Comparison of ENCODE assay signal across 8 cellular contexts in the genomic region with DNA sequence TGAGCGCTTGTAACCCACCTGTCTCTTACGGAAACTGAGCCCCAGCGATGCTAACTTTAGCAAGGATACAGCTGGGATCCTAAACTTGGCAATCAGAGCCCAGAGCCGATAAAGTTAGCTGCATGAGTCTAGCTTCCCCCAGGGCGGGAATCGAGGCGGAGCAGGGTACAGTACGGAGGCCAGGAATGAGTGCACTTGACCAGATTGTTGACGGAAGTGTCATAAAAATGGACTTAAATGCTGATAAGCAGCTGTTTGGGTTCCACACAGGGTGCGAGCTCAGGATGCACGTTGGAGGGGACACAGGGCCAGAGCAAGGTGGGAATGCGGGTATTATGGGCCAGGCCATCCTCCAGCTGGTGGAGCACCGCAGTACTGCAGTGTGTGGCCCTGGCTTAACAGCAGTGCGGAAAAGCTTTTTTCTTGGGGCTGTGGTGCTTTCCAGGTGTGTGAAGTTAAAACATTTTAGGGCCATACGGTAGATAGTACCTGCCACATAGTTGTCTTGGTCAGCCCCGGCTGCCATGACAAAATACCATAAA. TPM values are rescaled to one million over a fixed set of nuclear protein-coding genes. Genes with fewer than 3 reads are reported as not detected.
DNase-seq lines count a peak whose midpoint lies in the region; ATAC-seq, FAIRE-seq and TF ChIP-seq lines count a peak whose summit lies in the region.
"Not testable (repeated sequence)": the region's sequence is repeated elsewhere in the genome, so short reads cannot be mapped to it uniquely, and the experiment has no call there.

No MANE protein-coding gene starts in this region.

- not testable (repeated sequence) for H2BK20ac ChIP-seq in H9 (ENCODE audit: low read depth, low read length, poor library complexity, severe bottlenecking)

- H3K4me1 ChIP-seq in H9 (ENCODE audit: insufficient read depth, low read length); foreskin keratinocyte; thymus (ENCODE audit: control insufficient read depth, insufficient read depth, low read length): not testable (repeated sequence)

- H3K79me1 ChIP-seq in H9 (ENCODE audit: insufficient read depth, low read depth, low read length, poor library complexity, severe bottlenecking) = not testable (repeated sequence)

- H2BK5ac ChIP-seq in H9 (ENCODE audit: insufficient read length, low read length) = not testable (repeated sequence)

- peaks cover 22 to 30% of the 10 kb centered on the region in 2 experiments for H3K4me1 Mint-ChIP-seq in H9
- peaks cover 21% of the 10 kb centered on the region for H3K4me1 Mint-ChIP-seq in activated naive CD8-positive, alpha-beta T cell (ENCODE audit: low read depth)
- peaks cover 22 to 26% of the 10 kb centered on the region in 2 donors for H3K4me1 Mint-ChIP-seq in natural killer cell treated with Interleukin-12 subunit alpha and Interleukin-12 subunit beta and Interleukin-15 and Interleukin-18, amount 100 ng/mL, for 72 hours (ENCODE audit: low read depth in 2 of 2)

- H2BK15ac ChIP-seq in H9 (ENCODE audit: low read depth, low read length) = not testable (repeated sequence)

- H3K23me2 ChIP-seq in H9 (ENCODE audit: insufficient read length, low read depth, low read length, poor library complexity, severe bottlenecking) = not testable (repeated sequence)

- not testable (repeated sequence) for H4K8ac ChIP-seq in H9 (replicated peaks; ENCODE audit: insufficient read length, low read depth, low read length)

- peak overlapping the region; percentile 98 to 99 for H3K4me3 Mint-ChIP-seq in H9
- peak overlapping the region; percentile 92 for H3K4me3 Mint-ChIP-seq in activated naive CD8-positive, alpha-beta T cell
- H3K4me3 Mint-ChIP-seq in natural killer cell treated with Interleukin-12 subunit alpha and Interleukin-12 subunit beta and Interleukin-15 and Interleukin-18, amount 100 ng/mL, for 72 hours = peak overlapping the region; percentile 100

- not testable (repeated sequence) for H3K27me3 ChIP-seq in H9 (ENCODE audit: insufficient read depth, low read length); foreskin keratinocyte; thymus (ENCODE audit: control insufficient read depth, insufficient read depth)

- H2BK120ac ChIP-seq in H9 (ENCODE audit: low read depth, low read length, poor library complexity, severe bottlenecking) = not testable (repeated sequence)

- H3K9ac ChIP-seq in H9 (ENCODE audit: extremely low read depth, insufficient read length, low read length) = peak overlapping the region; percentile 91

- H3T11ph ChIP-seq in H9 (ENCODE audit: low read length) = not testable (repeated sequence)

- not testable (repeated sequence) for H3K27me3 Mint-ChIP-seq in H9 (ENCODE audit: low read depth); activated naive CD8-positive, alpha-beta T cell; natural killer cell treated with Interleukin-12 subunit alpha and Interleukin-12 subunit beta and Interleukin-15 and Interleukin-18, amount 100 ng/mL, for 72 hours

- ATAC-seq in HG03571 (IDR thresholded peaks at IDR 0.05; ENCODE audit: unreplicated experiment) (peak; percentile 40), foreskin keratinocyte (peak; percentile 70)
- peak; percentile 38 to 56 for ATAC-seq in natural killer cell treated with Interleukin-12 subunit alpha and Interleukin-12 subunit beta and Interleukin-15 and Interleukin-18, amount 100 ng/mL, for 72 hours

- H3K14ac ChIP-seq in H9 (ENCODE audit: insufficient read depth, low read length) = peak overlapping the region; percentile 83; the same call in 1 of the 2 replicates

- TF ChIP-seq POLR2A in GM12891 (IDR thresholded peaks at IDR 0.05; ENCODE audit: low read depth, low read length) = peak; percentile 9; the same call in 1 of the 2 replicates

- not testable (repeated sequence) for H3K4ac ChIP-seq in H9 (ENCODE audit: low read depth, low read length)

- not testable (repeated sequence) for FAIRE-seq in GM12891 (lab: Jason Lieb, UNC)

- H2BK12ac ChIP-seq in H9 (ENCODE audit: insufficient read length, low read depth, low read length) = not testable (repeated sequence)

- H3K27ac ChIP-seq in H9 (ENCODE audit: insufficient read length, low read depth, low read length) (peak overlapping the region; percentile 28), foreskin keratinocyte (peak overlapping the region; percentile 83), thymus (ENCODE audit: low read depth) (peak overlapping the region; percentile 85)

- not testable (repeated sequence) for H3K56ac ChIP-seq in H9 (ENCODE audit: insufficient read length, low read depth, low read length)

- peaks cover 22 to 29% (median 26%) of the 10 kb centered on the region in 3 experiments for H3K36me3 Mint-ChIP-seq in H9 (ENCODE audit: insufficient read depth in 1 of 3, low read depth in 3 of 3)
- H3K36me3 Mint-ChIP-seq in activated naive CD8-positive, alpha-beta T cell; natural killer cell treated with Interleukin-12 subunit alpha and Interleukin-12 subunit beta and Interleukin-15 and Interleukin-18, amount 100 ng/mL, for 72 hours: not testable (repeated sequence)

- peak overlapping the region; percentile 88 to 100 (median 100) for H3K27ac Mint-ChIP-seq in H9
- H3K27ac Mint-ChIP-seq in activated naive CD8-positive, alpha-beta T cell = peak overlapping the region; percentile 94
- H3K27ac Mint-ChIP-seq in natural killer cell treated with Interleukin-12 subunit alpha and Interleukin-12 subunit beta and Interleukin-15 and Interleukin-18, amount 100 ng/mL, for 72 hours = peak overlapping the region; percentile 96

- no CpG with 5 or more reads among the region's 16 CpGs for WGBS in H9 (ENCODE audit: extremely low coverage, insufficient read length, low lambda C conversion rate)
- 3% methylated on average over 16 of the region's 16 CpGs for WGBS in thymus

- not testable (repeated sequence) for H3K36me3 ChIP-seq in thymus (ENCODE audit: control insufficient read depth, insufficient read depth)

- peaks cover 15% of the 10 kb centered on the region; the same call in 1 of the 2 replicates for H3K79me2 ChIP-seq in H9 (ENCODE audit: insufficient read depth, low read length)

- DNase-seq in GM12891 (ENCODE audit: insufficient read length, low spot score); foreskin keratinocyte; natural killer cell treated with Interleukin-12 subunit alpha and Interleukin-12 subunit beta and Interleukin-15 and Interleukin-18, amount 100 ng/mL, for 72 hours (ENCODE audit: low spot score): not testable (repeated sequence)
- peak; percentile 52 for DNase-seq in H9
- DNase-seq in SHP77 (lab: John Stamatoyannopoulos, UW) = peak; percentile 37 to 48

- TF ChIP-seq CTCF in H9 (conservative IDR thresholded peaks at IDR 0.05) (peak; percentile 61), foreskin keratinocyte (conservative IDR thresholded peaks at IDR 0.05) (peak; percentile 46)

- peak overlapping the region; percentile 76 for H3K4me2 ChIP-seq in H9 (ENCODE audit: insufficient read depth, insufficient read length, low read length)

- peak overlapping the region; percentile 63 for H3K4me3 ChIP-seq in thymus (ENCODE audit: low read length)

- not testable (repeated sequence) for H2AK5ac ChIP-seq in H9 (ENCODE audit: insufficient read length, low read length)

- H3K18ac ChIP-seq in H9 (ENCODE audit: insufficient read length, low read depth, low read length) = not testable (repeated sequence)

- not testable (repeated sequence) for H3K9me3 Mint-ChIP-seq in H9; activated naive CD8-positive, alpha-beta T cell (ENCODE audit: low read depth); natural killer cell treated with Interleukin-12 subunit alpha and Interleukin-12 subunit beta and Interleukin-15 and Interleukin-18, amount 100 ng/mL, for 72 hours

- not testable (repeated sequence) for H3K9me3 ChIP-seq in H9 (ENCODE audit: control insufficient read depth, low read depth, low read length); thymus (ENCODE audit: control insufficient read depth)

- H4K91ac ChIP-seq in H9 (ENCODE audit: insufficient read length, low read depth, low read length) = not testable (repeated sequence)

- not testable (repeated sequence) for H4K5ac ChIP-seq in H9 (ENCODE audit: insufficient read length, low read depth, low read length)

- H4K20me1 ChIP-seq in H9 (ENCODE audit: control insufficient read depth, insufficient read depth, insufficient read length) = not testable (repeated sequence)

- not testable (repeated sequence) for H2AFZ ChIP-seq in H9 (ENCODE audit: low read length)

- not testable (repeated sequence) for H3K23ac ChIP-seq in H9 (ENCODE audit: insufficient read length, low read depth, low read length)

TF ChIP-seq in GM12891, 5 proteins besides CTCF, POLR2A, EP300 and RAD21:
- peak; percentile 3; the same call in 1 of the 2 replicates for TF ChIP-seq POLR2AphosphoS5 (IDR thresholded peaks at IDR 0.05; ENCODE audit: low read depth, low read length)
TF ChIP-seq in GM12891: peak in this region for 1; not testable (repeated sequence) for 4.

RNA-seq across cellular contexts. Expression of a gene that starts 0.7 kb away (rescaled TPM):
- 37.9 TPM for polyA plus RNA-seq in GM12891 (2012; ENCODE audit: low read depth, missing spikeins)
- total RNA-seq in H9 (2021) = 175 and 183 TPM in 2 replicates
- total RNA-seq in foreskin keratinocyte = 33.9 and 35.7 TPM in 2 replicates
- polyA plus RNA-seq in foreskin keratinocyte = 18.0 and 19.0 TPM in 2 replicates
- 100 to 1,000 TPM; 102 to 257 TPM for total RNA-seq in natural killer cell treated with Interleukin-12 subunit alpha and Interleukin-12 subunit beta and Interleukin-15 and Interleukin-18, amount 100 ng/mL, for 72 hours
- 19.6 TPM for polyA plus RNA-seq in thymus

Comparison
In these comparisons a context has a peak if more than half of its experiments do, and no peak if none do; other contexts are left out.
1. H3K27ac ChIP-seq: peak in every context shown above with its lines; median percentile 85 in thymus; 83 in foreskin keratinocyte; 28 in H9.